In the genomic region with DNA sequence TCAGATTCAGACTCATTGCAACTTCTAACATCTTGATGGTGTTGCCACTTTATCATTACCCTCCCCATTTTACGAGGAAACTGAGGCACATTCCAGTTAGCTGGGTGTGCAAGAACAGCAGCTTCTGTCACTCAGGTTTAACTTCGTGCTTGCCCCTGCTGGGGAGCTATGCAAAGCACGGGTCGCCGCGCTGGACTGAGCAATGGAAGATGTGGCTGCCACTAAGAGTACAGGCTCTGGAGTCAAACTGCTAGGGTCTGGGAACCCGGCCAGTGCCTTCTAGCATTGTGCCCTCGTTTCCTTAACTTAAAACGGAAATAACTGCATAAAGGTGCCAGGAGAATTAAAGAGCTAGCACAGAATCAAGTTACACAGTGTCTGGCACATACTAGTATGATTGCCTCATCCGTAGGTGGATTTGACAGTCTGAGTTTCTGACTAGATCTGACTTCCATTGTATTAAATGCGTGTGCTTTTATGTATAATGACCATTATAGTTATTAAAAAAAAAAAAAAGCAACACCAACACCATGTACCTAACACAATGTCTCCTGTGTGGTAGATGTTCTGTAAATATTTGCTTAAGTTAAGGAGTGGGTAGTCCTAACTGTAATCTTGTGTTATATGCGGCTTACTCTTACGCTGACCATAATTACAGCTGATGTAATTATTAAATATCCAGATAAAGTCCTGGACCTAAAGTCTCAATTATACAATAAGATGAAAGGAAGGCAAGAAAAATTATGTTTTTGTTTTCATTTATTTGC, we compare ENCODE assay signal across 8 cellular contexts. TPM values are rescaled to one million over a fixed set of nuclear protein-coding genes. Genes with fewer than 3 reads are reported as not detected.
A peak's percentile ranks its signal among the peaks of the same experiment; 100 is the strongest.
DNase-seq lines count a peak whose midpoint lies in the region; ATAC-seq, FAIRE-seq and TF ChIP-seq lines count a peak whose summit lies in the region.

No MANE protein-coding gene starts in this region.

- H3K4me3 Mint-ChIP-seq in activated naive CD8-positive, alpha-beta T cell treated with anti-CD3 and anti-CD28 coated beads, Interleukin-2, amount 10 ng/mL, durations not matched to agents 7 days and 5 days, result peak overlapping the region; percentile 95
- peak overlapping the region; percentile 87 for H3K4me3 Mint-ChIP-seq in progenitor cell of endocrine pancreas (ENCODE audit: low read depth)

- peaks cover 39% of the 10 kb centered on the region for H3K36me3 Mint-ChIP-seq in activated naive CD8-positive, alpha-beta T cell treated with anti-CD3 and anti-CD28 coated beads, Interleukin-2, amount 10 ng/mL, durations not matched to agents 7 days and 5 days
- peaks cover 17% of the 10 kb centered on the region for H3K36me3 Mint-ChIP-seq in progenitor cell of endocrine pancreas (ENCODE audit: insufficient read depth)

- POLR2A ChIA-PET in activated naive CD8-positive, alpha-beta T cell treated with anti-CD3 and anti-CD28 coated beads, Interleukin-2, amount 10 ng/mL, durations not matched to agents 7 days and 5 days (lab: Charles Lee), result interaction anchor here (1.1 to 2.7 kb wide), 5 partner anchors 9 to 419 kb away, joined by 3 to 9 read pairs (median 4); a partner anchor contains a TSS

- H3K4me1 ChIP-seq in Peyer's patch, result peaks cover 0 to 28% (median 6%) of the 10 kb centered on the region in 4 donors
- H3K4me1 ChIP-seq in left ventricle myocardium inferior, result peaks cover 86% of the 10 kb centered on the region

- peak overlapping the region; percentile 91 for H3K27ac Mint-ChIP-seq in activated naive CD8-positive, alpha-beta T cell treated with anti-CD3 and anti-CD28 coated beads, Interleukin-2, amount 10 ng/mL, durations not matched to agents 7 days and 5 days
- H3K27ac Mint-ChIP-seq in progenitor cell of endocrine pancreas, result peak overlapping the region; percentile 94

- H3K27ac ChIP-seq in Peyer's patch (peak overlapping the region; percentile 82 to 96 (median 94)), left ventricle myocardium inferior (replicated peaks) (peak overlapping the region; percentile 97)

- no peaks in the 10 kb centered on the region for H3K27me3 Mint-ChIP-seq in activated naive CD8-positive, alpha-beta T cell treated with anti-CD3 and anti-CD28 coated beads, Interleukin-2, amount 10 ng/mL, durations not matched to agents 7 days and 5 days
- H3K27me3 Mint-ChIP-seq in progenitor cell of endocrine pancreas, result no peaks in the 10 kb centered on the region

- TF ChIP-seq CTCF in GM20000 (IDR thresholded peaks at IDR 0.05; ENCODE audit: extremely low read depth, missing control alignments), result no peak
- peak in 4 of 6 experiments; percentile 3 to 38 (median 30) for TF ChIP-seq CTCF in Peyer's patch (IDR thresholded peaks at IDR 0.05)
- TF ChIP-seq CTCF in left ventricle myocardium inferior (IDR thresholded peaks at IDR 0.05; ENCODE audit: borderline replicate concordance), result peak; percentile 41
- TF ChIP-seq CTCF in progenitor cell of endocrine pancreas (IDR thresholded peaks at IDR 0.05; ENCODE audit: unreplicated experiment), result peak; percentile 49

- peaks cover 39% of the 10 kb centered on the region for H3K4me1 Mint-ChIP-seq in activated naive CD8-positive, alpha-beta T cell treated with anti-CD3 and anti-CD28 coated beads, Interleukin-2, amount 10 ng/mL, durations not matched to agents 7 days and 5 days
- H3K4me1 Mint-ChIP-seq in progenitor cell of endocrine pancreas (ENCODE audit: low read depth), result peaks cover 26% of the 10 kb centered on the region

- FAIRE-seq in HTR-8/SVneo (lab: Jason Lieb, UNC), result no peak

- peaks cover 19% of the 10 kb centered on the region for H3K9me3 Mint-ChIP-seq in activated naive CD8-positive, alpha-beta T cell treated with anti-CD3 and anti-CD28 coated beads, Interleukin-2, amount 10 ng/mL, durations not matched to agents 7 days and 5 days
- H3K9me3 Mint-ChIP-seq in progenitor cell of endocrine pancreas (ENCODE audit: low read depth), result no peaks in the 10 kb centered on the region

- intact Hi-C loops in left ventricle myocardium inferior (cut with micrococcal nuclease), result no loop called here

- DNase-seq in DMS53 treated with DMSO at 0.1 percent for 48 hours (lab: John Stamatoyannopoulos, UW; ENCODE audit: unreplicated experiment) (peak; percentile 66), GM20000 (ENCODE audit: low spot score) (peak; percentile 84), Peyer's patch (peak; percentile 66 to 74 (median 70)), left ventricle myocardium inferior (peak; percentile 78), progenitor cell of endocrine pancreas (ENCODE audit: low spot score, unreplicated experiment) (no peak), HTR-8/SVneo (ENCODE audit: insufficient read length, low spot score) (no peak)
- peak; percentile 66 for DNase-seq in activated naive CD8-positive, alpha-beta T cell treated with anti-CD3 and anti-CD28 coated beads, Interleukin-2, amount 10 ng/mL, durations not matched to agents 7 days and 5 days

- peak; percentile 57 for ATAC-seq in HG03571 (IDR thresholded peaks at IDR 0.05; ENCODE audit: unreplicated experiment)
- ATAC-seq in activated naive CD8-positive, alpha-beta T cell treated with anti-CD3 and anti-CD28 coated beads, Interleukin-2, amount 10 ng/mL, durations not matched to agents 7 days and 5 days (ENCODE audit: low read depth), result peak; percentile 65

- no peak for TF ChIP-seq POLR2A in Peyer's patch (IDR thresholded peaks at IDR 0.05)

- H3K4me3 ChIP-seq in Peyer's patch (peak overlapping the region; percentile 42 to 76 (median 66)), left ventricle myocardium inferior (peak overlapping the region; percentile 74)

- H3K9me3 ChIP-seq in Peyer's patch, result no peaks in the 10 kb centered on the region
- peaks cover 8% of the 10 kb centered on the region for H3K9me3 ChIP-seq in left ventricle myocardium inferior (replicated peaks)

- peaks cover 0 to 10% (median 0%) of the 10 kb centered on the region in 3 donors for H3K36me3 ChIP-seq in Peyer's patch
- peaks cover 25% of the 10 kb centered on the region for H3K36me3 ChIP-seq in left ventricle myocardium inferior

- H3K27me3 ChIP-seq in Peyer's patch (no peaks in the 10 kb centered on the region), left ventricle myocardium inferior (ENCODE audit: low read depth) (no peaks in the 10 kb centered on the region)

RNA-seq across cellular contexts. Expression of a gene that starts 0.8 kb away (rescaled TPM):
- 10 to 100 TPM in 1 of 4 donors, 1 to 10 TPM in 3; 4.7 to 19.0 (median 8.0) TPM for total RNA-seq in Peyer's patch
- total RNA-seq in activated naive CD8-positive, alpha-beta T cell treated with anti-CD3 and anti-CD28 coated beads, Interleukin-2, amount 10 ng/mL, durations not matched to agents 7 days and 5 days, result 10 to 100 TPM; 42.8 TPM
- 14.2 TPM for total RNA-seq in left ventricle myocardium inferior
- 44.1 and 46.0 TPM in 2 replicates for total RNA-seq in progenitor cell of endocrine pancreas

RNA-seq across cellular contexts. Expression of a gene that starts 23.0 kb away (rescaled TPM):
- total RNA-seq in Peyer's patch (10 to 100 TPM in 3 of 4 donors, 1 to 10 TPM in 1; 3.9 to 96.0 (median 49.8) TPM), left ventricle myocardium inferior (27.5 TPM), progenitor cell of endocrine pancreas (13.9 and 16.6 TPM in 2 replicates)
- under 1 TPM in 1 of 2 experiments, not detected in 1; 0.23 TPM for total RNA-seq in activated naive CD8-positive, alpha-beta T cell treated with anti-CD3 and anti-CD28 coated beads, Interleukin-2, amount 10 ng/mL, durations not matched to agents 7 days and 5 days

RNA-seq across cellular contexts. Expression of a gene that starts 42.0 kb away (rescaled TPM):
- total RNA-seq in Peyer's patch, result 10 to 100 TPM; 62.7 to 99.6 (median 68.2) TPM
- 1 to 10 TPM; 3.0 to 3.1 TPM for total RNA-seq in activated naive CD8-positive, alpha-beta T cell treated with anti-CD3 and anti-CD28 coated beads, Interleukin-2, amount 10 ng/mL, durations not matched to agents 7 days and 5 days
- 103 TPM for total RNA-seq in left ventricle myocardium inferior
- total RNA-seq in progenitor cell of endocrine pancreas, result 21.2 and 23.0 TPM in 2 replicates

Comparison
In these comparisons a context has a peak if more than half of its experiments do, and no peak if none do; other contexts are left out.
1. DNase-seq: peak in DMS53 treated with DMSO at 0.1 percent for 48 hours (single experiment), GM20000 (single experiment), Peyer's patch (3 of 3), activated naive CD8-positive, alpha-beta T cell treated with anti-CD3 and anti-CD28 coated beads, Interleukin-2, amount 10 ng/mL, durations not matched to agents 7 days and 5 days (single experiment) and left ventricle myocardium inferior (single experiment); none in progenitor cell of endocrine pancreas (single experiment) and HTR-8/SVneo (single experiment).